36 cellular contexts compared by ENCODE assay signal in the genomic region with DNA sequence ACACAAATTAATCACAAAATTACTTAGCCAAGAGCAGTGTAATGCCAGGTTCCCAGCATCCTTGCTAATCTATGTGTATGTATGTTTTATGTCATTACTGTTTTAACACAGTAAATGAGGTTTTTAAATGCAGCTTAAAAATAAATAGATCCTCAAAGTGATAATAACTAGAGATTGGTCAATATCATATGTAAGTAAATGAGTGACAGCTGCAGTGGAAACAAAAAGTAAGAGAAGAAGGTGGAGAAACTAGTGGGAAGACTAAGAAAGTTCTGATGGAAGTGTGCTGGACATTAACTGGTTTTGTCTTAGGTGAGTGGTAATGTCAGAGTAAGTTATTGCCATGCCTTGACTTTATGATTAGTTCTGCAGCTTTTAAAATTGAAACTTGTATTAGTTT. TPM values are rescaled to one million over a fixed set of nuclear protein-coding genes. Genes with fewer than 3 reads are reported as not detected.
"Had no signal": no experiment of that assay in that cellular context is flagged by ENCODE, and none has a peak within 500 bp of the region (broad histone marks: within the 10 kb centered on the region; RNA-seq: fewer than 3 reads in every experiment).

No MANE protein-coding gene starts in this region.

- FAIRE-seq: endometrium, endothelial cell of umbilical vein had no signal

- H3K36me3 ChIP-seq: ascending aorta, breast epithelium, cardiac muscle cell, colonic mucosa, esophagus squamous epithelium, gastroesophageal sphincter, heart right ventricle had no signal

- H3K9me3 ChIP-seq: ascending aorta, breast epithelium, colonic mucosa, esophagus squamous epithelium had no signal

- H3K4me3 ChIP-seq: ascending aorta, breast epithelium, cardiac muscle cell, colonic mucosa, esophagus squamous epithelium, gastroesophageal sphincter, heart right ventricle had no signal

- H3K27ac ChIP-seq: ascending aorta, breast epithelium, cardiac muscle cell, colonic mucosa, epithelial cell of prostate, esophagus squamous epithelium, gastroesophageal sphincter, heart right ventricle, VCaP had no signal

- H3K4me1 ChIP-seq: breast epithelium, colonic mucosa had no signal

- H3K27me3 ChIP-seq: ascending aorta, breast epithelium, cardiac muscle cell, colonic mucosa, esophagus squamous epithelium, gastroesophageal sphincter, heart right ventricle had no signal

- ATAC-seq: activated naive CD4-positive, alpha-beta T cell treated with anti-CD3 and anti-CD28 coated beads, Interleukin-2, amount 50 U/mL, for 72 hours; activated T-cell treated with anti-CD3 and anti-CD28 coated beads, Interleukin-2, amount 50 U/mL, for 72 hours; gastroesophageal sphincter; heart right ventricle; WTC11 had no signal

- DNase-seq: activated CD4-positive, alpha-beta memory T cell treated with anti-CD3 and anti-CD28 coated beads, Interleukin-2, amount 10 ng/mL, durations not matched to agents 7 days and 5 days; activated CD4-positive, alpha-beta T cell treated with anti-CD3 and anti-CD28 coated beads for 1 hour; activated CD4-positive, alpha-beta T cell treated with anti-CD3 and anti-CD28 coated beads for 4 hours; activated CD4-positive, alpha-beta T cell treated with anti-CD3 and anti-CD28 coated beads, Interleukin-2, amount 10 ng/mL, durations not matched to agents 7 days and 5 days; activated CD4-positive, alpha-beta T cell treated with anti-CD3 and anti-CD28 coated beads, Interleukin-2, amount 50 U/mL, for 4 hours; activated CD8-positive, alpha-beta memory T cell treated with anti-CD3 and anti-CD28 coated beads, Interleukin-2, amount 50 U/mL, for 48 hours; activated gamma-delta T cell; activated naive CD4-positive, alpha-beta T cell; activated naive CD4-positive, alpha-beta T cell treated with anti-CD3 and anti-CD28 coated beads, Interleukin-2, amount 10 ng/mL, durations not matched to agents 7 days and 5 days; activated naive CD8-positive, alpha-beta T cell treated with anti-CD3 and anti-CD28 coated beads, Interleukin-2, amount 10 ng/mL, durations not matched to agents 7 days and 5 days; activated T-cell treated with anti-CD3 and anti-CD28 coated beads for 4 hours; activated T-cell treated with anti-CD3 and anti-CD28 coated beads, Interleukin-2, amount 50 U/mL, for 24 hours; activated T-cell treated with anti-CD3 and anti-CD28 coated beads, Interleukin-2, amount 50 U/mL, for 72 hours; central memory CD4-positive, alpha-beta T cell; cerebellar nuclear complex; colonic mucosa; effector CD8-positive, alpha-beta T cell; esophagus squamous epithelium; foreskin melanocyte; heart right ventricle; T1000 had no signal

RNA-seq across cellular contexts. Expression of gene GJB7, which starts 1.9 kb away (rescaled TPM):
- total RNA-seq: activated CD4-positive, alpha-beta memory T cell treated with anti-CD3 and anti-CD28 coated beads, Interleukin-2, amount 10 ng/mL, durations not matched to agents 7 days and 5 days; activated CD4-positive, alpha-beta T cell treated with anti-CD3 and anti-CD28 coated beads, Interleukin-2, amount 10 ng/mL, durations not matched to agents 7 days and 5 days; activated naive CD4-positive, alpha-beta T cell treated with anti-CD3 and anti-CD28 coated beads, Interleukin-2, amount 50 U/mL, for 72 hours; activated naive CD8-positive, alpha-beta T cell treated with anti-CD3 and anti-CD28 coated beads, Interleukin-2, amount 10 ng/mL, durations not matched to agents 7 days and 5 days; activated T-cell treated with anti-CD3 and anti-CD28 coated beads, Interleukin-2, amount 50 U/mL, for 72 hours; ascending aorta; breast epithelium; cardiac muscle cell; dermis microvascular lymphatic vessel endothelial cell; endothelial cell of umbilical vein; esophagus squamous epithelium; fibroblast of lung; gastroesophageal sphincter; glomerular endothelial cell; heart right ventricle; T-helper 2 cell treated with Interferon-gamma antibody and Interleukin-4, amounts not matched to agents 100 ng/mL and 5 ng/mL, for 36 hours had no signal
- polyA plus RNA-seq: cardiac muscle cell, endothelial cell of umbilical vein, esophagus, fibroblast of lung, heart right ventricle had no signal

RNA-seq across cellular contexts. Expression of gene C6orf163, which starts 13.7 kb away (rescaled TPM):
- total RNA-seq: ascending aorta had no signal
